In the genomic region with DNA sequence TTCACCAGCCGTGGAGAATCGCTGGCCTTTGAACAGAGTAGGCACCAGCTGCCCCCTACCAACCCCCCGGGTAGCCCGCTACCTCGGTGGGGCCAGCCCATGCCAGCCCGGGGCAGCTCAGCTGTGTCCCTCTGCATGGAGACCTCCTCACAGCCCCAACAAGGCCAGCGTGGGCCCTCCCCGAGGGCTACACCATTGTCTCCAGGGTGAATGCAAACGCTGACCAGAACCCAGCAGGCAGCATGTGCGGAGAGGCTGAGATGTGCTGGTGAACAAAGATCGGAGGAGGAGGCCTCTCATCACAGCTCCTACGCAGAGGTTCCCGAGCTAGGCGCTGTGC, we compare ENCODE assay signal across 15 cellular contexts. TPM values are rescaled to one million over a fixed set of nuclear protein-coding genes. Genes with fewer than 3 reads are reported as not detected.
"Had no signal": no experiment of that assay in that cellular context is flagged by ENCODE, and none has a peak within 500 bp of the region (broad histone marks: within the 10 kb centered on the region; RNA-seq: fewer than 3 reads in every experiment).

No MANE protein-coding gene starts in this region.

- H3K9me3 Mint-ChIP-seq: activated CD4-positive, alpha-beta memory T cell treated with anti-CD3 and anti-CD28 coated beads for 36 hours; activated naive CD8-positive, alpha-beta T cell treated with anti-CD3 and anti-CD28 coated beads, Interleukin-2, amount 10 ng/mL, durations not matched to agents 7 days and 5 days; immature natural killer cell; nephron; stimulated activated naive CD8-positive, alpha-beta T cell treated with anti-CD3 and anti-CD28 coated beads, Interleukin-15, Interleukin-2, amounts not matched to agents 100 ng/mL and 50 ng/mL, for 24 hours had no signal

- H3K27ac Mint-ChIP-seq: activated CD4-positive, alpha-beta memory T cell treated with anti-CD3 and anti-CD28 coated beads for 36 hours; activated naive CD8-positive, alpha-beta T cell treated with anti-CD3 and anti-CD28 coated beads, Interleukin-2, amount 10 ng/mL, durations not matched to agents 7 days and 5 days; immature natural killer cell; stimulated activated naive CD8-positive, alpha-beta T cell treated with anti-CD3 and anti-CD28 coated beads, Interleukin-15, Interleukin-2, amounts not matched to agents 100 ng/mL and 50 ng/mL, for 24 hours had no signal

- H3K4me3 Mint-ChIP-seq: activated CD4-positive, alpha-beta memory T cell treated with anti-CD3 and anti-CD28 coated beads for 36 hours; activated naive CD8-positive, alpha-beta T cell treated with anti-CD3 and anti-CD28 coated beads, Interleukin-2, amount 10 ng/mL, durations not matched to agents 7 days and 5 days; immature natural killer cell; stimulated activated naive CD8-positive, alpha-beta T cell treated with anti-CD3 and anti-CD28 coated beads, Interleukin-15, Interleukin-2, amounts not matched to agents 100 ng/mL and 50 ng/mL, for 24 hours had no signal

- H3K36me3 Mint-ChIP-seq: activated CD4-positive, alpha-beta memory T cell treated with anti-CD3 and anti-CD28 coated beads for 36 hours; activated naive CD8-positive, alpha-beta T cell treated with anti-CD3 and anti-CD28 coated beads, Interleukin-2, amount 10 ng/mL, durations not matched to agents 7 days and 5 days; immature natural killer cell had no signal

- ATAC-seq: left cardiac atrium had no signal

- H3K4me1 Mint-ChIP-seq: immature natural killer cell had no signal

- DNase-seq: activated CD4-positive, alpha-beta memory T cell treated with anti-CD3 and anti-CD28 coated beads for 36 hours; activated CD4-positive, alpha-beta T cell treated with anti-CD3 and anti-CD28 coated beads for 1 hour; activated naive CD8-positive, alpha-beta T cell treated with anti-CD3 and anti-CD28 coated beads, Interleukin-2, amount 10 ng/mL, durations not matched to agents 7 days and 5 days; activated T-cell treated with anti-CD3 and anti-CD28 coated beads, Interleukin-2, amount 50 U/mL, for 48 hours; anterior cingulate cortex; foreskin melanocyte; immature natural killer cell; left cardiac atrium; mammary epithelial cell; stimulated activated CD4-positive, alpha-beta T cell treated with anti-CD3 and anti-CD28 coated beads, Interleukin-4, amount 100 ng/mL, for 1 hour; stimulated activated CD8-positive, alpha-beta memory T cell treated with anti-CD3 and anti-CD28 coated beads, Interleukin-4, amount 100 ng/mL, for 48 hours had no signal

RNA-seq across cellular contexts. Expression of a gene that starts 51.9 kb away (rescaled TPM):
- total RNA-seq: activated CD4-positive, alpha-beta memory T cell treated with anti-CD3 and anti-CD28 coated beads for 36 hours; activated naive CD8-positive, alpha-beta T cell treated with anti-CD3 and anti-CD28 coated beads, Interleukin-2, amount 10 ng/mL, durations not matched to agents 7 days and 5 days; pulmonary artery endothelial cell; urinary bladder had no signal
- polyA plus RNA-seq: immature natural killer cell had no signal
